Comparison of ENCODE assay signal across 1 cellular context in the genomic region with DNA sequence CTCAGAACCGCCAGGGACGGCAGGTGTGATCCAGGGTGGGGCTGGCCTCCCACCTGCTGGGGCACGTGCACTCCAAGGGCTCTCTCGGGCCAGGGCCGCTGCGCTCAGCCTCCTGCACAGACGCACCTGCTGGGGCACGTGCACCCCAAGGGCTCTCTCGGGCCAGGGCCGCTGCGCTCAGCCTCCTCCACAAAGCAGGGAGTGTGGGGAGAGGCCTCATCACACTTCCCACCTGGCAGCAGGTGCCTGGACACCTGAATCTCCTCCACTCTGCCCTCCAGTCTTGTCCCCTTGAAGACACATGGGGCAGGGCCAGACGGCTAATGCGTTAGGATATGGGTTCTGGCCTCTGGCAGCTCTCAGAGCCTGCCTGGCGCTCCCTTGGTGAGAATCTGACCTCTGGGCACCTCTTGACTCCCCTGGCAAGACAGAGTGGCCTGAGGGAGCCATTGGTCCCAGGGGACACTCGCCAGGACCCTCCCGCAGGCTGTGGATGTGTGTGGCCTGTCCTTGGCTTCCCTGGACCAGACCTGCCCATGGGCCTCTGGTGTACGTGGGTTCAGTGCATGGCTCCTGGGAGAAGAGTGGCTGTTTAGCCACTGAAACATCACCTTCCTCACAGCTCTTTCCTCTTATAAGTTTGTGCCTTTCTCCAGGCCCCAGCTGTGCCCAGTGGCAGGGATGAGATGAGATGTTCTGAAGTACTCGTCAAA.
TF ChIP-seq lines count a peak whose summit lies in the region.

No MANE protein-coding gene starts in this region.

TF ChIP-seq in HCT116, 20 proteins besides CTCF, POLR2A, EP300 and RAD21 (continued from another document):
- TF ChIP-seq, protein P1, sequence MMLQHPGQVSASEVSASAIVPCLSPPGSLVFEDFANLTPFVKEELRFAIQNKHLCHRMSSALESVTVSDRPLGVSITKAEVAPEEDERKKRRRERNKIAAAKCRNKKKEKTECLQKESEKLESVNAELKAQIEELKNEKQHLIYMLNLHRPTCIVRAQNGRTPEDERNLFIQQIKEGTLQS (IDR thresholded peaks at IDR 0.05): no peak
- TF ChIP-seq YY1 (IDR thresholded peaks at IDR 0.05; ENCODE audit: extremely low read depth, insufficient replicate concordance, low read depth, low read length) (no peak), SIN3A (IDR thresholded peaks at IDR 0.05; ENCODE audit: low read depth) (no peak)
